ENCODE assay signal across 13 cellular contexts in genomic region chr11:80958414-80958813, GRCh38.
DNase-seq lines count a peak whose midpoint lies in the region; ATAC-seq and TF ChIP-seq lines count a peak whose summit lies in the region.
"Had no signal": no experiment of that assay in that cellular context is flagged by ENCODE, and none has a peak within 500 bp of the region (broad histone marks: within the 10 kb centered on the region; RNA-seq: fewer than 3 reads in every experiment).

No MANE protein-coding gene starts in this region.

- no peaks in the 10 kb centered on the region for H3K27me3 ChIP-seq in left ventricle myocardium inferior (ENCODE audit: low read depth)
- H3K27me3 ChIP-seq in foreskin keratinocyte: no peaks in the 10 kb centered on the region

- ATAC-seq in Right ventricle myocardium superior (ENCODE audit: poor library complexity): peak; percentile 86
- ATAC-seq in foreskin keratinocyte: peak; percentile 60
- no peak for ATAC-seq in HG03097 (IDR thresholded peaks at IDR 0.05; ENCODE audit: low FRiP score, unreplicated experiment)
- no peak for ATAC-seq in HG03196 (IDR thresholded peaks at IDR 0.05; ENCODE audit: unreplicated experiment)
- ATAC-seq: activated CD8-positive, alpha-beta memory T cell treated with anti-CD3 and anti-CD28 coated beads, Interleukin-2, amount 10 ng/mL, durations not matched to agents 7 days and 5 days had no signal

- no peaks in the 10 kb centered on the region for H3K36me3 ChIP-seq in left ventricle myocardium inferior

- DNase-seq in Right ventricle myocardium superior (no peak), left ventricle myocardium inferior (no peak), astrocyte of the cerebellum (ENCODE audit: low read depth) (peak; percentile 3), foreskin keratinocyte (peak; percentile 49 to 72), nucleus accumbens (lab: John Stamatoyannopoulos, UW) (no peak), retina (no peak)
- DNase-seq: activated CD8-positive, alpha-beta memory T cell treated with anti-CD3 and anti-CD28 coated beads, Interleukin-2, amount 10 ng/mL, durations not matched to agents 7 days and 5 days; dermis blood vessel endothelial cell; glutamatergic neuron; MV-4-11; trophoblast cell had no signal

- H3K4me1 ChIP-seq in left ventricle myocardium inferior: no peaks in the 10 kb centered on the region
- peaks cover 9% of the 10 kb centered on the region for H3K4me1 ChIP-seq in foreskin keratinocyte

- H3K27ac ChIP-seq in left ventricle myocardium inferior (replicated peaks) (no peak overlapping the region), foreskin keratinocyte (peak overlapping the region; percentile 26)

- no peaks in the 10 kb centered on the region for H3K9me3 ChIP-seq in left ventricle myocardium inferior (replicated peaks)

- intact Hi-C loops in Right ventricle myocardium superior (cut with DNase I): no loop called here
- intact Hi-C loops in left ventricle myocardium inferior (cut with micrococcal nuclease): no loop called here

- H3K4me3 ChIP-seq in left ventricle myocardium inferior (no peak overlapping the region), astrocyte of the cerebellum (ENCODE audit: low read depth, low read length) (no peak overlapping the region)

- in situ Hi-C loops in astrocyte of the cerebellum (cut with HindIII; ENCODE audit: low sequenced_read_pairs): no loop called here

- TF ChIP-seq CTCF in left ventricle myocardium inferior (IDR thresholded peaks at IDR 0.05; ENCODE audit: borderline replicate concordance) (no peak), astrocyte of the cerebellum (IDR thresholded peaks at IDR 0.05; ENCODE audit: low read depth, low read length, missing control alignments) (no peak), foreskin keratinocyte (conservative IDR thresholded peaks at IDR 0.05) (no peak)

Comparison
In these comparisons a context has a peak if more than half of its experiments do, and no peak if none do; other contexts are left out.
1. ATAC-seq: peak in Right ventricle myocardium superior (single experiment) and foreskin keratinocyte (single experiment); none in HG03097 (single experiment) and HG03196 (single experiment).
2. DNase-seq: peak in astrocyte of the cerebellum (single experiment) and foreskin keratinocyte (2 of 2); none in Right ventricle myocardium superior (single experiment), left ventricle myocardium inferior (single experiment), nucleus accumbens (0 of 56) and retina (single experiment).